Comparison of ENCODE assay signal across 17 cellular contexts in the genomic region with DNA sequence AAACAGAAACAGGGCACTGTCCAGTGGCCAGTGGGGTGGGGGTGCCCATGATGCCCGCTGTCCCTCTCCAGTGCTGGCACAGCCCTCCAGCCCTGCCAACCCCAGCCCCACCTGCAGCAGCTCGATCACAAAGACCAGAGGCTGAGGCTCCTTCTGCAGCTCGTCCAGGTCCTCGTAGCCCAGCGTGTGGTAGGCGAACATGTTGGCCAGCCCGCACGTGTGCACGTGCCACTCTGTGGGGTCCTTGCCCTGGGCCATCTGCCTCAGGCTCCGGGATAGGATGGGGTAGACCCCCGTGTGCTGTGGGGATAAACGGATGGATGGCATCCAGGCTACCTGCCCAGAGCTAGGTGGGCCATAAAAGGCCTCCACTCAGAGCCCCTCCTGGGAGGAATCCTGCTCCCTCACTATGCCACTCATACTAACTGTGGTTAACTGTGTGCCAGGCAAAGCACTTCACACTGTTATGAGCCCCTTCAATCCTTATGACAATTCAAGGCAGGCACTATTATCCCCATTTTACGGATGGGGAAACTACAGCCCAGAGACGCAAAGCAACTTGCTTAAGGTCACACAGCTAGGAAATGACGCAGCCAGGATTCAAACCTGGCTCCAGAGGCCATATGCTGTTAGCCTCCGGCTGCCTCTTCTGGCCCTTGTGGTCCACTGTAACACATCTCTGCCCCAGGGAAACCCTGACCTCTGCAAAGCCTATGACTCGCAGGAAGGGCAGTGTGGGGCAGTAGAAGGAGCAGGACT. TPM values are rescaled to one million over a fixed set of nuclear protein-coding genes. Genes with fewer than 3 reads are reported as not detected.
DNase-seq lines count a peak whose midpoint lies in the region; ATAC-seq and TF ChIP-seq lines count a peak whose summit lies in the region.
"Had no signal": no experiment of that assay in that cellular context is flagged by ENCODE, and none has a peak within 500 bp of the region (broad histone marks: within the 10 kb centered on the region; RNA-seq: fewer than 3 reads in every experiment).

No MANE protein-coding gene starts in this region.

- H3K36me3 Mint-ChIP-seq in activated CD4-positive, alpha-beta T cell treated with anti-CD3 and anti-CD28 coated beads, Interleukin-2, amount 10 ng/mL, durations not matched to agents 24 days and 14 days (ENCODE audit: low read depth): peaks cover 5% of the 10 kb centered on the region
- no peaks in the 10 kb centered on the region for H3K36me3 Mint-ChIP-seq in dendritic cell treated with granulocyte-macrophage colony-stimulating factor and Interleukin-4, amounts not matched to agents 40 ng/mL and 50 ng/mL, for 4 days (ENCODE audit: low read depth)

- TF ChIP-seq EP300 in esophagus muscularis mucosa (IDR thresholded peaks at IDR 0.05): no peak

- no peak for TF ChIP-seq POLR2A in esophagus muscularis mucosa (IDR thresholded peaks at IDR 0.05; ENCODE audit: low read depth)

- peaks cover 0 to 6% (median 0%) of the 10 kb centered on the region in 4 donors for H3K9me3 ChIP-seq in esophagus muscularis mucosa

- no peak for TF ChIP-seq CTCF in esophagus muscularis mucosa (IDR thresholded peaks at IDR 0.05)

- no peak overlapping the region for H3K27ac ChIP-seq in ACC112 (ENCODE audit: low read depth, low read length)
- H3K27ac ChIP-seq in esophagus muscularis mucosa (replicated peaks in 1 of 4): no peak overlapping the region
- H3K27ac ChIP-seq: HL-60 had no signal

- no peak overlapping the region for H3K27ac Mint-ChIP-seq in activated CD4-positive, alpha-beta T cell treated with anti-CD3 and anti-CD28 coated beads, Interleukin-2, amount 10 ng/mL, durations not matched to agents 24 days and 14 days
- peak overlapping the region; percentile 1 for H3K27ac Mint-ChIP-seq in dendritic cell treated with granulocyte-macrophage colony-stimulating factor and Interleukin-4, amounts not matched to agents 40 ng/mL and 50 ng/mL, for 4 days
- H3K27ac Mint-ChIP-seq: H9 had no signal

- 81% methylated on average over 11 of the region's 17 CpGs for WGBS in esophagus muscularis mucosa

- intact Hi-C loops in activated CD4-positive, alpha-beta T cell treated with anti-CD3 and anti-CD28 coated beads, Interleukin-2, amount 10 ng/mL, durations not matched to agents 24 days and 14 days (cut with micrococcal nuclease): loop anchor here (10.0 kb wide), 1 partner anchor 1184 kb away; no protein-coding TSS in a partner anchor
- intact Hi-C loops in dendritic cell treated with granulocyte-macrophage colony-stimulating factor and Interleukin-4, amounts not matched to agents 40 ng/mL and 50 ng/mL, for 4 days (cut with micrococcal nuclease): no loop called here
- intact Hi-C loops in esophagus muscularis mucosa (cut with DNase I): no loop called here

- H3K4me3 ChIP-seq in ACC112 (ENCODE audit: low read depth, low read length): no peak overlapping the region
- H3K4me3 ChIP-seq in esophagus muscularis mucosa: no peak overlapping the region

- H3K9me3 Mint-ChIP-seq in activated CD4-positive, alpha-beta T cell treated with anti-CD3 and anti-CD28 coated beads, Interleukin-2, amount 10 ng/mL, durations not matched to agents 24 days and 14 days: peaks cover 10% of the 10 kb centered on the region
- peaks cover 17% of the 10 kb centered on the region for H3K9me3 Mint-ChIP-seq in dendritic cell treated with granulocyte-macrophage colony-stimulating factor and Interleukin-4, amounts not matched to agents 40 ng/mL and 50 ng/mL, for 4 days

- H3K27me3 ChIP-seq in ACC112 (ENCODE audit: insufficient read depth, low read length) (no peaks in the 10 kb centered on the region), esophagus muscularis mucosa (peaks cover 0 to 29% (median 0%) of the 10 kb centered on the region in 4 donors)

- H3K36me3 ChIP-seq in ACC112 (ENCODE audit: insufficient read depth, low read length) (no peaks in the 10 kb centered on the region), esophagus muscularis mucosa (no peaks in the 10 kb centered on the region)

- H3K4me3 Mint-ChIP-seq in activated CD4-positive, alpha-beta T cell treated with anti-CD3 and anti-CD28 coated beads, Interleukin-2, amount 10 ng/mL, durations not matched to agents 24 days and 14 days: peak overlapping the region; percentile 47
- no peak overlapping the region for H3K4me3 Mint-ChIP-seq in dendritic cell treated with granulocyte-macrophage colony-stimulating factor and Interleukin-4, amounts not matched to agents 40 ng/mL and 50 ng/mL, for 4 days
- H3K4me3 Mint-ChIP-seq: H9 had no signal

- peaks cover 16% of the 10 kb centered on the region for H3K4me1 Mint-ChIP-seq in activated CD4-positive, alpha-beta T cell treated with anti-CD3 and anti-CD28 coated beads, Interleukin-2, amount 10 ng/mL, durations not matched to agents 24 days and 14 days
- H3K4me1 Mint-ChIP-seq in dendritic cell treated with granulocyte-macrophage colony-stimulating factor and Interleukin-4, amounts not matched to agents 40 ng/mL and 50 ng/mL, for 4 days (ENCODE audit: low read depth): peaks cover 20% of the 10 kb centered on the region

- peaks cover 61% of the 10 kb centered on the region for H3K27me3 Mint-ChIP-seq in activated CD4-positive, alpha-beta T cell treated with anti-CD3 and anti-CD28 coated beads, Interleukin-2, amount 10 ng/mL, durations not matched to agents 24 days and 14 days
- peaks cover 86% of the 10 kb centered on the region for H3K27me3 Mint-ChIP-seq in dendritic cell treated with granulocyte-macrophage colony-stimulating factor and Interleukin-4, amounts not matched to agents 40 ng/mL and 50 ng/mL, for 4 days

- H3K4me1 ChIP-seq in ACC112 (ENCODE audit: control insufficient read depth, insufficient read depth, low read length, unreplicated experiment): peaks cover 12% of the 10 kb centered on the region
- no peaks in the 10 kb centered on the region for H3K4me1 ChIP-seq in esophagus muscularis mucosa

- peak overlapping the region; percentile 14 for H2AFZ ChIP-seq in ACC112 (ENCODE audit: low read length, unreplicated experiment)

- no peak for DNase-seq in activated CD4-positive, alpha-beta T cell treated with anti-CD3 and anti-CD28 coated beads, Interleukin-2, amount 10 ng/mL, durations not matched to agents 24 days and 14 days
- no peak for DNase-seq in activated CD4-positive, alpha-beta T cell treated with anti-CD3 and anti-CD28 coated beads, Interleukin-2, amount 50 U/mL, for 4 hours
- DNase-seq in LHCN-M2 (ENCODE audit: low read depth) (peak; percentile 10), NCI-H524 treated with DMSO at 0.1 percent for 48 hours (lab: John Stamatoyannopoulos, UW) (no peak), esophagus muscularis mucosa (ENCODE audit: extremely low spot score) (no peak)
- DNase-seq: COR-L47, DMS153, H9, NCI-H1048, NCI-H146, NCI-H2081, SHP77 treated with DMSO at 0.1 percent for 48 hours had no signal

- H3K79me2 ChIP-seq in ACC112 (ENCODE audit: control insufficient read depth, insufficient read depth, low read length, unreplicated experiment): no peaks in the 10 kb centered on the region

- no peak for ATAC-seq in GM19455 (IDR thresholded peaks at IDR 0.05; ENCODE audit: unreplicated experiment)

RNA-seq across cellular contexts. Expression of a gene that starts 6.5 kb away (rescaled TPM):
- not detected in 2 replicates for total RNA-seq in activated CD4-positive, alpha-beta T cell treated with anti-CD3 and anti-CD28 coated beads, Interleukin-2, amount 10 ng/mL, durations not matched to agents 24 days and 14 days
- total RNA-seq in LHCN-M2 (2014; rRNA removed) (not detected in 2 replicates), esophagus muscularis mucosa (not detected)
- polyA plus RNA-seq in LHCN-M2 (2012): not detected
- total RNA-seq: A172 had no signal

RNA-seq across cellular contexts. Expression of a gene that starts 15.9 kb away (rescaled TPM):
- 4.6 and 6.4 TPM in 2 replicates for total RNA-seq in activated CD4-positive, alpha-beta T cell treated with anti-CD3 and anti-CD28 coated beads, Interleukin-2, amount 10 ng/mL, durations not matched to agents 24 days and 14 days
- total RNA-seq in LHCN-M2 (2014; rRNA removed) (91.4 and 94.6 TPM in 2 replicates), esophagus muscularis mucosa (under 1 TPM in 1 of 4 donors, not detected in 3; 0.80 TPM)
- 40.8 TPM for polyA plus RNA-seq in LHCN-M2 (2012)

Comparison
In these comparisons a context has a peak if more than half of its experiments do, and no peak if none do; other contexts are left out.
1. RNA of a gene that starts 15.9 kb away (total RNA-seq): 91.4 to 94.6 TPM in LHCN-M2; 4.6 to 6.4 TPM in activated CD4-positive, alpha-beta T cell treated with anti-CD3 and anti-CD28 coated beads, Interleukin-2, amount 10 ng/mL, durations not matched to agents 24 days and 14 days and 0.80 TPM in esophagus muscularis mucosa; every median in the first group is over 10 times any median in the second.